In genomic region chr10:15725603-15726002, GRCh38 we compare ENCODE assay signal across 8 cellular contexts. TPM values are rescaled to one million over a fixed set of nuclear protein-coding genes. Genes with fewer than 3 reads are reported as not detected.
DNase-seq lines count a peak whose midpoint lies in the region; ATAC-seq and TF ChIP-seq lines count a peak whose summit lies in the region.

No MANE protein-coding gene starts in this region.

- CTCF ChIA-PET in WTC11 (lab: Charles Lee), result interaction anchor here (0.7 kb wide), 2 partner anchors 11 to 154 kb away, joined by 3 to 4 read pairs; no protein-coding TSS in a partner anchor
- CTCF ChIA-PET in CD4-positive, alpha-beta T cell (lab: Charles Lee), result no interaction called here

- peaks cover 7% of the 10 kb centered on the region; the same call in 1 of the 2 replicates for H3K9me3 Mint-ChIP-seq in WTC11
- H3K9me3 Mint-ChIP-seq in CD4-positive, alpha-beta T cell, result peaks cover 6% of the 10 kb centered on the region

- peaks cover 7 to 59% (median 20%) of the 10 kb centered on the region in 4 donors for H3K4me1 ChIP-seq in tibial artery

- peaks cover 8% of the 10 kb centered on the region for H3K27me3 Mint-ChIP-seq in WTC11 (ENCODE audit: low read depth)
- H3K27me3 Mint-ChIP-seq in CD4-positive, alpha-beta T cell, result peaks cover 52% of the 10 kb centered on the region

- H3K4me1 Mint-ChIP-seq in WTC11, result peaks cover 10% of the 10 kb centered on the region
- no peaks in the 10 kb centered on the region for H3K4me1 Mint-ChIP-seq in CD4-positive, alpha-beta T cell (ENCODE audit: low read depth)

- H3K9me3 ChIP-seq in tibial artery, result peaks cover 0 to 6% (median 0%) of the 10 kb centered on the region in 3 donors
- no peaks in the 10 kb centered on the region for H3K9me3 ChIP-seq in CD4-positive, alpha-beta T cell (ENCODE audit: control insufficient read depth, low read length)

- H3K27me3 ChIP-seq in tibial artery, result no peaks in the 10 kb centered on the region
- peaks cover 11% of the 10 kb centered on the region for H3K27me3 ChIP-seq in CD4-positive, alpha-beta T cell (ENCODE audit: control insufficient read depth, insufficient read depth, low read length)

- H3K4me3 ChIP-seq in tibial artery, result peak overlapping the region in 1 of 2 donors; percentile 5

- intact Hi-C loops in tibial artery (cut with DNase I; ENCODE audit: low total_unique reads), result no loop called here
- intact Hi-C loops in CD4-positive, alpha-beta T cell (cut with DNase I, micrococcal nuclease), result no loop called here

- H3K27ac Mint-ChIP-seq in WTC11, result no peak overlapping the region
- no peak overlapping the region for H3K27ac Mint-ChIP-seq in CD4-positive, alpha-beta T cell

- DNase-seq in NCI-H1694 (lab: John Stamatoyannopoulos, UW) (peak; percentile 10), NCI-H1694 treated with DMSO at 0.1 percent for 48 hours (lab: John Stamatoyannopoulos, UW) (no peak), HUDEP-2 (lab: John Stamatoyannopoulos, UW; ENCODE audit: unreplicated experiment in 76 of 76) (peak in 60 of 76 experiments; percentile 2 to 80 (median 40)), WTC11 (ENCODE audit: low spot score) (no peak), hepatic stellate cell (ENCODE audit: low spot score) (peak; percentile 65), tibial artery (peak in 1 of 2 donors; percentile 31)
- no peak for DNase-seq in CD4-positive, alpha-beta T cell

- H3K36me3 Mint-ChIP-seq in WTC11, result no peaks in the 10 kb centered on the region
- no peaks in the 10 kb centered on the region for H3K36me3 Mint-ChIP-seq in CD4-positive, alpha-beta T cell (ENCODE audit: low read depth)

- H3K4me3 Mint-ChIP-seq in WTC11, result no peak overlapping the region
- H3K4me3 Mint-ChIP-seq in CD4-positive, alpha-beta T cell, result no peak overlapping the region

- no peaks in the 10 kb centered on the region for H3K36me3 ChIP-seq in tibial artery

- peak overlapping the region; percentile 65 to 95 for H3K27ac ChIP-seq in tibial artery
- no peak overlapping the region for H3K27ac ChIP-seq in CD4-positive, alpha-beta T cell (ENCODE audit: low read depth, low read length)

- POLR2A ChIA-PET in WTC11 (lab: Charles Lee), result no interaction called here
- POLR2A ChIA-PET in CD4-positive, alpha-beta T cell (lab: Charles Lee), result no interaction called here

- ATAC-seq in WTC11 (peak; percentile 79), GM21825 (IDR thresholded peaks at IDR 0.05; ENCODE audit: unreplicated experiment) (no peak)
- no peak for ATAC-seq in CD4-positive, alpha-beta T cell (ENCODE audit: poor library complexity)

- TF ChIP-seq CTCF in WTC11 (IDR thresholded peaks at IDR 0.05) (no peak), tibial artery (IDR thresholded peaks at IDR 0.05) (peak; percentile 48 to 62)
- TF ChIP-seq CTCF in CD4-positive, alpha-beta T cell (IDR thresholded peaks at IDR 0.05), result no peak

TF ChIP-seq in WTC11, 78 proteins besides CTCF, POLR2A, EP300 and RAD21:
- TF ChIP-seq NFE2L1 (CRISPR knock-in tag; IDR thresholded peaks at IDR 0.05), result no peak
- no peak for TF ChIP-seq SP1 (CRISPR knock-in tag; conservative IDR thresholded peaks at IDR 0.05)
- no peak for TF ChIP-seq ZBTB43 (CRISPR knock-in tag; IDR thresholded peaks at IDR 0.05)
- TF ChIP-seq ZMAT4 (CRISPR knock-in tag; IDR thresholded peaks at IDR 0.05), result no peak
- no peak for TF ChIP-seq MXD4 (CRISPR knock-in tag; IDR thresholded peaks at IDR 0.05; ENCODE audit: borderline replicate concordance)
- TF ChIP-seq ZNF138 (CRISPR knock-in tag; conservative IDR thresholded peaks at IDR 0.05), result no peak
- no peak for TF ChIP-seq ESRRA (CRISPR knock-in tag; IDR thresholded peaks at IDR 0.05; ENCODE audit: borderline replicate concordance)
- no peak for TF ChIP-seq NR1H2 (CRISPR knock-in tag; IDR thresholded peaks at IDR 0.05)

RNA-seq across cellular contexts. Expression of gene ITGA8, which starts 5.9 kb away (rescaled TPM):
- 0.02 TPM in 1 of 3 replicates, not detected in the others for total RNA-seq in WTC11 (2021)
- not detected for total RNA-seq in CD4-positive, alpha-beta T cell

Comparison
In these comparisons a context has a peak if more than half of its experiments do, and no peak if none do; other contexts are left out.
1. DNase-seq: peak in NCI-H1694 (single experiment), HUDEP-2 (60 of 76) and hepatic stellate cell (single experiment); none in NCI-H1694 treated with DMSO at 0.1 percent for 48 hours (single experiment), WTC11 (single experiment) and CD4-positive, alpha-beta T cell (0 of 10).
2. CTCF ChIP-seq: peak in tibial artery (2 of 2); none in WTC11 (single experiment) and CD4-positive, alpha-beta T cell (single experiment).